ENCODE assay signal across 16 cellular contexts in genomic region chr3:195760345-195760983, GRCh38. TPM values are rescaled to one million over a fixed set of nuclear protein-coding genes. Genes with fewer than 3 reads are reported as not detected.
DNase-seq lines count a peak whose midpoint lies in the region; ATAC-seq and TF ChIP-seq lines count a peak whose summit lies in the region.
"Had no signal": no experiment of that assay in that cellular context is flagged by ENCODE, and none has a peak within 500 bp of the region (broad histone marks: within the 10 kb centered on the region; RNA-seq: fewer than 3 reads in every experiment).

No MANE protein-coding gene starts in this region.

- H3K4me3 ChIP-seq in MM.1S (ENCODE audit: low read length), result no peak overlapping the region
- H3K4me3 ChIP-seq in body of pancreas, result no peak overlapping the region
- H3K4me3 ChIP-seq: vagina had no signal

- H4K20me1 ChIP-seq in MM.1S (ENCODE audit: insufficient read depth, low read length), result no peaks in the 10 kb centered on the region

- H3K27me3 ChIP-seq in MM.1S (replicated peaks; ENCODE audit: insufficient read depth, low read length) (peaks cover 84% of the 10 kb centered on the region), body of pancreas (no peaks in the 10 kb centered on the region)
- H3K27me3 ChIP-seq: vagina had no signal

- intact Hi-C loops in body of pancreas (cut with DNase I), result no loop called here

- no peaks in the 10 kb centered on the region for H3K79me2 ChIP-seq in MM.1S (ENCODE audit: low read length)

- peak; percentile 35 for ATAC-seq in body of pancreas
- no peak for ATAC-seq in GM18861 (IDR thresholded peaks at IDR 0.05; ENCODE audit: unreplicated experiment)
- ATAC-seq: CD8-positive, alpha-beta T cell had no signal

- no peak overlapping the region for H2AFZ ChIP-seq in MM.1S (ENCODE audit: low read length)

- TF ChIP-seq POLR2A in body of pancreas (IDR thresholded peaks at IDR 0.05), result no peak

- DNase-seq in MM.1S (peak; percentile 3), body of pancreas (no peak), mesenteric fat pad (ENCODE audit: low spot score) (peak; percentile 59), substantia nigra (lab: John Stamatoyannopoulos, UW) (peak in 39 of 49 donors; percentile 7 to 87 (median 45)), iPS-NIHi7 (ENCODE audit: extremely low spot score) (no peak), NCI-H1048 (lab: John Stamatoyannopoulos, UW) (no peak)
- DNase-seq: CD8-positive, alpha-beta T cell; MV-4-11; retina; stimulated activated CD4-positive, alpha-beta T cell treated with anti-CD3 and anti-CD28 coated beads, Interleukin-4, amount 100 ng/mL, for 4 hours; stimulated activated naive CD4-positive, alpha-beta T cell; T-helper 1 cell had no signal

- no peaks in the 10 kb centered on the region for H3K36me3 ChIP-seq in MM.1S (replicated peaks; ENCODE audit: insufficient read depth, low read length)
- no peaks in the 10 kb centered on the region for H3K36me3 ChIP-seq in body of pancreas (replicated peaks in 1 of 2; ENCODE audit: insufficient read depth in 1 of 2, low read depth in 2 of 2)
- H3K36me3 ChIP-seq: vagina had no signal

- no peaks in the 10 kb centered on the region for H3F3A ChIP-seq in MM.1S (ENCODE audit: insufficient read depth, low read length)

- no peak for TF ChIP-seq CTCF in MM.1S (IDR thresholded peaks at IDR 0.05; ENCODE audit: low read length)
- TF ChIP-seq CTCF in body of pancreas (IDR thresholded peaks at IDR 0.05), result no peak

- H3K27ac ChIP-seq in MM.1S (ENCODE audit: low read length) (no peak overlapping the region), body of pancreas (no peak overlapping the region), substantia nigra (ENCODE audit: low read depth, low read length, poor library complexity, severe bottlenecking) (no peak overlapping the region)
- H3K27ac ChIP-seq: vagina had no signal

- H3K9me2 ChIP-seq in MM.1S (replicated peaks; ENCODE audit: insufficient read depth, low read length), result no peaks in the 10 kb centered on the region

- no peak overlapping the region for H3K4me2 ChIP-seq in MM.1S (ENCODE audit: low read depth, low read length)

- H3K4me1 ChIP-seq in MM.1S (ENCODE audit: low read length), result no peaks in the 10 kb centered on the region
- no peaks in the 10 kb centered on the region for H3K4me1 ChIP-seq in body of pancreas

- H3K9me3 ChIP-seq in MM.1S (replicated peaks; ENCODE audit: insufficient read depth, low read length), result no peaks in the 10 kb centered on the region
- no peaks in the 10 kb centered on the region for H3K9me3 ChIP-seq in body of pancreas
- H3K9me3 ChIP-seq: vagina had no signal

- whole genome bisulfite sequencing in body of pancreas, 2 donors, result 60 to 61% methylated on average over 18 to 22 of the region's 22 CpGs

- no peak overlapping the region for H3K9ac ChIP-seq in MM.1S (ENCODE audit: low read length)

RNA-seq across cellular contexts. Expression of gene MUC20, which starts 39.7 kb away (rescaled TPM):
- total RNA-seq in body of pancreas, result 10 to 100 TPM; 11.2 to 21.8 TPM
- 2.0 TPM for total RNA-seq in mesenteric fat pad
- total RNA-seq: astrocyte had no signal

RNA-seq across cellular contexts. Expression of gene MUC4, which starts 51.3 kb away (rescaled TPM):
- total RNA-seq in body of pancreas (not detected), mesenteric fat pad (not detected)
- total RNA-seq: CD8-positive, alpha-beta T cell; NCI-H460 had no signal

Comparison
In these comparisons a context has a peak if more than half of its experiments do, and no peak if none do; other contexts are left out.
1. DNase-seq: peak in MM.1S (single experiment), mesenteric fat pad (single experiment) and substantia nigra (39 of 49); none in body of pancreas (0 of 4), iPS-NIHi7 (single experiment) and NCI-H1048 (single experiment).